ENCODE assay signal across 9 cellular contexts in the genomic region with DNA sequence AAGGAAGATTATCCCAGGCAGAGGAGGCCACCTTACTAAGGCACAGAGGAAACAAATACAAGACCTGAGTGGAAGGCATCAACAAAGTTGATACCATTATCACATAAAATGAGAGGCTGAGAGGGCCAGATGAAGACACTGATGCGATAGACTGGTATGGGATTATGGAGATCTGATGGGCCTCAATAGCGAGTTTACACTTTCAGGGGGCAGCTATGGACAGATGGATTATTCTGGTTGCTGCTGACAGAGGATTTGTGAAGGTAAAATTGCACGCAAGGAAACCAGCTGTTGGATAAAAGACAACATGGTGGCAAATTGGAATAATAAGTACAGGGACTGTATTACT.
A peak's percentile ranks its signal among the peaks of the same experiment; 100 is the strongest.
DNase-seq lines count a peak whose midpoint lies in the region; ATAC-seq and TF ChIP-seq lines count a peak whose summit lies in the region.
"Had no signal": no experiment of that assay in that cellular context is flagged by ENCODE, and none has a peak within 500 bp of the region (broad histone marks: within the 10 kb centered on the region; RNA-seq: fewer than 3 reads in every experiment).

No MANE protein-coding gene starts in this region.

- 0 out of 2 replicates have a peak overlapping the region, but pooled peaks have one; percentile 17 for H2AFZ ChIP-seq in OCI-LY3 (ENCODE audit: low read depth, low read length)

- H3K9me3 ChIP-seq in OCI-LY3 (ENCODE audit: insufficient read depth, low read length): no peaks in the 10 kb centered on the region
- peaks cover 0 to 11% (median 0%) of the 10 kb centered on the region in 3 donors for H3K9me3 ChIP-seq in gastroesophageal sphincter
- peaks cover 0 to 11% (median 0%) of the 10 kb centered on the region in 5 donors for H3K9me3 ChIP-seq in subcutaneous abdominal adipose tissue (ENCODE audit: control insufficient read depth in 5 of 5, low read length in 5 of 5)

- 80 to 89% methylated on average over 1 to 3 of the region's 3 CpGs for WGBS in gastroesophageal sphincter (ENCODE audit: low coverage in 1 of 2), 2 donors

- peak overlapping the region; percentile 47 for H3K9ac ChIP-seq in OCI-LY3 (ENCODE audit: low read length)
- H3K9ac ChIP-seq in subcutaneous abdominal adipose tissue (ENCODE audit: low read length in 5 of 5): peak overlapping the region in 2 of 5 donors; percentile 3 to 72

- no peak for TF ChIP-seq CTCF in OCI-LY3 (IDR thresholded peaks at IDR 0.05; ENCODE audit: low read depth, low read length)
- no peak for TF ChIP-seq CTCF in gastroesophageal sphincter (IDR thresholded peaks at IDR 0.05)

- DNase-seq in activated naive CD4-positive, alpha-beta T cell treated with anti-CD3 and anti-CD28 coated beads, Interleukin-2, amount 10 ng/mL, durations not matched to agents 7 days and 5 days: no peak
- DNase-seq in activated naive CD4-positive, alpha-beta T cell treated with Interleukin-2 at 50 U/mL for 16 hours: no peak
- DNase-seq in NCI-H748 treated with DMSO at 0.1 percent for 48 hours (lab: John Stamatoyannopoulos, UW): no peak

- CTCF ChIA-PET in activated naive CD4-positive, alpha-beta T cell treated with anti-CD3 and anti-CD28 coated beads, Interleukin-2, amount 10 ng/mL, durations not matched to agents 7 days and 5 days (lab: Charles Lee): interaction anchor here (0.6 to 2.4 kb wide), 20 partner anchors 11 to 446 kb away, joined by 3 to 26 read pairs (median 4); no protein-coding TSS in a partner anchor

- ATAC-seq in gastroesophageal sphincter (no peak), GM18867 (IDR thresholded peaks at IDR 0.05; ENCODE audit: unreplicated experiment) (no peak), GM21717 (IDR thresholded peaks at IDR 0.05; ENCODE audit: unreplicated experiment) (no peak)

- TF ChIP-seq EP300 in gastroesophageal sphincter (IDR thresholded peaks at IDR 0.05): no peak

- peak overlapping the region; percentile 62 for H3K4me2 ChIP-seq in OCI-LY3 (ENCODE audit: low read length)

- H3K27me3 Mint-ChIP-seq in activated naive CD4-positive, alpha-beta T cell treated with anti-CD3 and anti-CD28 coated beads, Interleukin-2, amount 10 ng/mL, durations not matched to agents 7 days and 5 days: peaks cover 3% of the 10 kb centered on the region

- no peaks in the 10 kb centered on the region for H4K20me1 ChIP-seq in OCI-LY3 (ENCODE audit: insufficient read depth, low read length)

- H3K4me1 ChIP-seq in OCI-LY3 (ENCODE audit: low read length): peaks cover 21% of the 10 kb centered on the region
- peaks cover 0 to 14% (median 0%) of the 10 kb centered on the region in 3 donors for H3K4me1 ChIP-seq in gastroesophageal sphincter
- H3K4me1 ChIP-seq in subcutaneous abdominal adipose tissue (ENCODE audit: control insufficient read depth in 5 of 5, insufficient read depth in 5 of 5, low read length in 5 of 5): peaks cover 0 to 8% (median 4%) of the 10 kb centered on the region in 5 donors

- H3K4me3 ChIP-seq in OCI-LY3 (ENCODE audit: low read length) (peak overlapping the region; percentile 64), gastroesophageal sphincter (peak overlapping the region in 1 of 2 donors; percentile 31), subcutaneous abdominal adipose tissue (ENCODE audit: low read depth in 1 of 5, low read length in 5 of 5) (peak overlapping the region; percentile 23 to 60 (median 53))

- peaks cover 6% of the 10 kb centered on the region for H3K4me1 Mint-ChIP-seq in activated naive CD4-positive, alpha-beta T cell treated with anti-CD3 and anti-CD28 coated beads, Interleukin-2, amount 10 ng/mL, durations not matched to agents 7 days and 5 days

- no peaks in the 10 kb centered on the region for H3K79me2 ChIP-seq in OCI-LY3 (ENCODE audit: low read length)

- peaks cover 1% of the 10 kb centered on the region for H3K36me3 Mint-ChIP-seq in activated naive CD4-positive, alpha-beta T cell treated with anti-CD3 and anti-CD28 coated beads, Interleukin-2, amount 10 ng/mL, durations not matched to agents 7 days and 5 days

- H3K27ac Mint-ChIP-seq in activated naive CD4-positive, alpha-beta T cell treated with anti-CD3 and anti-CD28 coated beads, Interleukin-2, amount 10 ng/mL, durations not matched to agents 7 days and 5 days: peak overlapping the region; percentile 33
- H3K27ac Mint-ChIP-seq: endodermal cell had no signal

- no peaks in the 10 kb centered on the region for H3K9me3 Mint-ChIP-seq in activated naive CD4-positive, alpha-beta T cell treated with anti-CD3 and anti-CD28 coated beads, Interleukin-2, amount 10 ng/mL, durations not matched to agents 7 days and 5 days

- H3K36me3 ChIP-seq in OCI-LY3 (replicated peaks; ENCODE audit: low read depth, low read length) (peaks cover 2% of the 10 kb centered on the region), gastroesophageal sphincter (no peaks in the 10 kb centered on the region), subcutaneous abdominal adipose tissue (ENCODE audit: control insufficient read depth in 5 of 5, insufficient read depth in 5 of 5, low read length in 5 of 5) (no peaks in the 10 kb centered on the region)

- H3K27ac ChIP-seq in OCI-LY3 (ENCODE audit: low read length): no peak overlapping the region
- peak overlapping the region in 3 of 4 donors; percentile 1 to 55 (median 50) for H3K27ac ChIP-seq in gastroesophageal sphincter
- H3K27ac ChIP-seq in subcutaneous abdominal adipose tissue (ENCODE audit: low read depth, low read length): peak overlapping the region; percentile 43

- TF ChIP-seq POLR2A in gastroesophageal sphincter (IDR thresholded peaks at IDR 0.05): no peak

- no peak overlapping the region for H3K4me3 Mint-ChIP-seq in activated naive CD4-positive, alpha-beta T cell treated with anti-CD3 and anti-CD28 coated beads, Interleukin-2, amount 10 ng/mL, durations not matched to agents 7 days and 5 days
- H3K4me3 Mint-ChIP-seq: endodermal cell had no signal

- H3K27me3 ChIP-seq in OCI-LY3 (ENCODE audit: low read depth, low read length): no peaks in the 10 kb centered on the region
- H3K27me3 ChIP-seq in gastroesophageal sphincter: no peaks in the 10 kb centered on the region
- no peaks in the 10 kb centered on the region for H3K27me3 ChIP-seq in subcutaneous abdominal adipose tissue (ENCODE audit: control insufficient read depth in 5 of 5, insufficient read depth in 4 of 5, low read length in 5 of 5)
